ENCODE assay signal across 21 cellular contexts in the genomic region with DNA sequence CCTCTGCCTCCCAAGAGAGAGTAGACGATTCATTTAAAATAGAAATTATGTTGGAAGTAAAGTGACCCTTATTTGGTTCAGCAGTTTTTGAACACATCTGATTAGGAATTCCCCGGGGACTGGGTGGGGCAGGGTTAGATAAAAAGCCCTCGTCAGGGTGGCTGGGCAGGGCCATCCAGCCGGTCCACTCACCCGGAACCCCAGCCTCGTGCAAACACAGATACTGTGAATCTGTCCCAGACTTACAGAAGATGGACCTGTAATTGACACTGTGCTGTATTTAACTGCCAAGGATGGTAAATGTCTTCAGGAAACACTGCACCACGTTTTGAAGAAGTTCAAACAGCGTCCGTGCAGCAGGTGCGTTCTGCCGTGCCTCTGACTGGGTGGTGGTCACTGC.
DNase-seq lines count a peak whose midpoint lies in the region; ATAC-seq, FAIRE-seq and TF ChIP-seq lines count a peak whose summit lies in the region.
"Had no signal": no experiment of that assay in that cellular context is flagged by ENCODE, and none has a peak within 500 bp of the region (broad histone marks: within the 10 kb centered on the region; RNA-seq: fewer than 3 reads in every experiment).

No MANE protein-coding gene starts in this region.

- H3K27ac ChIP-seq in VCaP (peak overlapping the region; percentile 55), layer of hippocampus (ENCODE audit: low read depth, low read length) (peak overlapping the region; percentile 46), pancreas (peak overlapping the region in 3 of 4 donors; percentile 79 to 81 (median 80)), upper lobe of left lung (peak overlapping the region in 3 of 4 donors; percentile 72 to 83 (median 82))
- H3K27ac ChIP-seq: RWPE1 had no signal

- H3K9me3 ChIP-seq in pancreas, result no peaks in the 10 kb centered on the region
- no peaks in the 10 kb centered on the region for H3K9me3 ChIP-seq in upper lobe of left lung

- no peak for TF ChIP-seq CTCF in VCaP (conservative IDR thresholded peaks at IDR 0.05)
- TF ChIP-seq CTCF in pancreas (IDR thresholded peaks at IDR 0.05), result no peak
- TF ChIP-seq CTCF in upper lobe of left lung (IDR thresholded peaks at IDR 0.05), result no peak

- no peaks in the 10 kb centered on the region for H3K36me3 ChIP-seq in pancreas
- no peaks in the 10 kb centered on the region for H3K36me3 ChIP-seq in upper lobe of left lung

- DNase-seq in pancreas, result no peak
- DNase-seq in upper lobe of left lung, result peak in 1 of 2 donors; percentile 21
- DNase-seq in HPDE6-E6E7 (ENCODE audit: extremely low spot score), result no peak
- no peak for DNase-seq in NCI-H524 (lab: John Stamatoyannopoulos, UW)
- no peak for DNase-seq in cardiac septum (ENCODE audit: low spot score)
- DNase-seq: ACHN; CD4-positive, alpha-beta memory T cell; GF-D8; MV-4-11; NCI-H1436; NCI-H2029; NCI-H2171 treated with DMSO at 0.1 percent for 48 hours; NCI-H446 treated with DMSO at 0.1 percent for 48 hours; NCI-H82; PC-3 had no signal

- peak in 2 of 4 donors; percentile 3 to 6 for ATAC-seq in pancreas
- no peak for ATAC-seq in upper lobe of left lung (ENCODE audit: low FRiP score in 2 of 2)
- ATAC-seq: K562, PC-3 had no signal

- intact Hi-C loops in pancreas (cut with DNase I) (no loop called here), cardiac septum (cut with DNase I) (no loop called here)

- TF ChIP-seq POLR2A in upper lobe of left lung (IDR thresholded peaks at IDR 0.05), result no peak

- peaks cover 28 to 39% (median 30%) of the 10 kb centered on the region in 3 donors for H3K4me1 ChIP-seq in pancreas
- H3K4me1 ChIP-seq in upper lobe of left lung, result peaks cover under 1 to 55% (median 34%) of the 10 kb centered on the region in 4 donors

- WGBS in pancreas, 2 donors, result 51 to 64% methylated on average over 11 of the region's 11 CpGs
- WGBS in upper lobe of left lung, 2 donors, result 42 to 52% methylated on average over 11 of the region's 11 CpGs

- H3K27me3 ChIP-seq in layer of hippocampus (ENCODE audit: control insufficient read depth, insufficient read depth, low read length) (peaks cover 2% of the 10 kb centered on the region), pancreas (no peaks in the 10 kb centered on the region), upper lobe of left lung (no peaks in the 10 kb centered on the region)

- TF ChIP-seq EP300 in upper lobe of left lung (IDR thresholded peaks at IDR 0.05), result no peak

- FAIRE-seq in pancreas (lab: Jason Lieb, UNC), result no peak
- FAIRE-seq: GM12892, H1, K562 had no signal

- H3K4me3 ChIP-seq in pancreas, result no peak overlapping the region
- no peak overlapping the region for H3K4me3 ChIP-seq in upper lobe of left lung
- H3K4me3 ChIP-seq: K562 had no signal
